ENCODE assay signal across 14 cellular contexts in genomic region chr10:110511734-110512449, GRCh38. TPM values are rescaled to one million over a fixed set of nuclear protein-coding genes. Genes with fewer than 3 reads are reported as not detected.
A peak's percentile ranks its signal among the peaks of the same experiment; 100 is the strongest.
DNase-seq lines count a peak whose midpoint lies in the region; ATAC-seq, FAIRE-seq and TF ChIP-seq lines count a peak whose summit lies in the region.
"Had no signal": no experiment of that assay in that cellular context is flagged by ENCODE, and none has a peak within 500 bp of the region (broad histone marks: within the 10 kb centered on the region; RNA-seq: fewer than 3 reads in every experiment).

No MANE protein-coding gene starts in this region.

- H4K20me1 ChIP-seq in endothelial cell of umbilical vein (replicated peaks; ENCODE audit: control insufficient read depth, extremely low read depth, insufficient read depth, low read length): no peaks in the 10 kb centered on the region

- no peaks in the 10 kb centered on the region for H3K9me3 Mint-ChIP-seq in activated naive CD4-positive, alpha-beta T cell treated with anti-CD3 and anti-CD28 coated beads for 36 hours
- H3K9me3 Mint-ChIP-seq in CD4-positive, alpha-beta memory T cell: no peaks in the 10 kb centered on the region

- CTCF ChIA-PET in activated naive CD4-positive, alpha-beta T cell treated with anti-CD3 and anti-CD28 coated beads for 36 hours (lab: Charles Lee): interaction anchor here (1.0 to 3.1 kb wide), 5 partner anchors 8 to 205 kb away, joined by 3 to 15 read pairs (median 13); no protein-coding TSS in a partner anchor
- CTCF ChIA-PET in endothelial cell of umbilical vein (lab: Charles Lee): interaction anchor here (1.0 to 3.8 kb wide), 10 partner anchors 9 to 201 kb away, joined by 3 to 31 read pairs (median 6); no protein-coding TSS in a partner anchor
- CTCF ChIA-PET in CD4-positive, alpha-beta memory T cell (lab: Charles Lee; ENCODE audit: partially characterized antibody): interaction anchor here (0.8 to 3.9 kb wide), 5 partner anchors 8 to 200 kb away, joined by 3 to 13 read pairs (median 3); no protein-coding TSS in a partner anchor

- H3K4me3 Mint-ChIP-seq in activated naive CD4-positive, alpha-beta T cell treated with anti-CD3 and anti-CD28 coated beads for 36 hours: no peak overlapping the region
- no peak overlapping the region for H3K4me3 Mint-ChIP-seq in T-helper 17 cell
- H3K4me3 Mint-ChIP-seq in CD4-positive, alpha-beta memory T cell: peak overlapping the region in 1 of 8 donors; percentile 17
- H3K4me3 Mint-ChIP-seq: activated T-cell treated with anti-CD3 and anti-CD28 coated beads, Interleukin-2, amount 50 U/mL, for 4 hours; mesothelial cell of epicardium had no signal

- dilution Hi-C loops in endothelial cell of umbilical vein (cut with MboI; ENCODE audit: extremely low pct_ligation_motif_present, low sequenced_read_pairs): no loop called here

- H3K4me3 ChIP-seq in endothelial cell of umbilical vein (replicated peaks in 1 of 3; ENCODE audit: insufficient read depth in 1 of 3, low read depth in 1 of 3, low read length in 3 of 3) (no peak overlapping the region), skeletal muscle satellite cell (ENCODE audit: low read length) (no peak overlapping the region)
- no peak overlapping the region for H3K4me3 ChIP-seq in CD4-positive, alpha-beta memory T cell (ENCODE audit: low read length in 2 of 2)
- H3K4me3 ChIP-seq: esophagus muscularis mucosa, pancreas had no signal

- TF ChIP-seq POLR2A in endothelial cell of umbilical vein (IDR thresholded peaks at IDR 0.05; ENCODE audit: low read depth, low read length): no peak

- DNase-seq in activated naive CD4-positive, alpha-beta T cell treated with anti-CD3 and anti-CD28 coated beads for 36 hours: no peak
- DNase-seq in activated naive CD4-positive, alpha-beta T cell treated with Interleukin-2 at 50 U/mL for 16 hours: no peak
- no peak for DNase-seq in T-helper 17 cell
- peak; percentile 85 for DNase-seq in endothelial cell of umbilical vein (ENCODE audit: low read depth, low spot score)
- no peak for DNase-seq in CD4-positive, alpha-beta memory T cell
- DNase-seq in NCI-H510A treated with DMSO at 0.1 percent for 48 hours (lab: John Stamatoyannopoulos, UW): no peak
- DNase-seq in SHP77 (lab: John Stamatoyannopoulos, UW): no peak
- DNase-seq: Kasumi-1, NCI-H2029 treated with DMSO at 0.1 percent for 48 hours, pancreas had no signal

- ATAC-seq in T-helper 17 cell: no peak

- H3K27me3 ChIP-seq in endothelial cell of umbilical vein (ENCODE audit: control insufficient read depth in 2 of 2, insufficient read depth in 2 of 2, low read length in 2 of 2) (no peaks in the 10 kb centered on the region), skeletal muscle satellite cell (ENCODE audit: control insufficient read depth, insufficient read depth, low read length) (no peaks in the 10 kb centered on the region)
- H3K27me3 ChIP-seq in CD4-positive, alpha-beta memory T cell (ENCODE audit: insufficient read depth, low read length): no peaks in the 10 kb centered on the region
- H3K27me3 ChIP-seq: esophagus muscularis mucosa, pancreas had no signal

- no peak for TF ChIP-seq CTCF in endothelial cell of umbilical vein (IDR thresholded peaks at IDR 0.05; ENCODE audit: extremely low read depth in 1 of 2, insufficient read depth in 1 of 2, low read depth in 1 of 2, low read length in 2 of 2)

- no peak overlapping the region for H2AFZ ChIP-seq in endothelial cell of umbilical vein (ENCODE audit: low read depth, low read length)

- H3K9me1 ChIP-seq in endothelial cell of umbilical vein (replicated peaks; ENCODE audit: control insufficient read depth, extremely low read depth, insufficient read depth, low read length): no peaks in the 10 kb centered on the region

- H3K36me3 Mint-ChIP-seq in activated naive CD4-positive, alpha-beta T cell treated with anti-CD3 and anti-CD28 coated beads for 36 hours (ENCODE audit: low read depth): peaks cover 78% of the 10 kb centered on the region
- H3K36me3 Mint-ChIP-seq in T-helper 17 cell (ENCODE audit: low read depth): peaks cover 7% of the 10 kb centered on the region
- H3K36me3 Mint-ChIP-seq in CD4-positive, alpha-beta memory T cell: peaks cover 69 to 70% of the 10 kb centered on the region in 2 donors

- BruUV-seq in endothelial cell of umbilical vein (replicated peaks; lab: Mats Ljungman, UMichigan): TSS peak; percentile 91

- H3K4me1 ChIP-seq in endothelial cell of umbilical vein (ENCODE audit: control insufficient read depth, extremely low read depth, insufficient read depth, low read length) (peaks cover 39% of the 10 kb centered on the region), skeletal muscle satellite cell (ENCODE audit: control insufficient read depth, insufficient read depth, low read length) (peaks cover 32% of the 10 kb centered on the region)
- peaks cover 1% of the 10 kb centered on the region for H3K4me1 ChIP-seq in CD4-positive, alpha-beta memory T cell (ENCODE audit: insufficient read depth, low read length)
- H3K4me1 ChIP-seq: pancreas had no signal

- H3K4me1 Mint-ChIP-seq in activated naive CD4-positive, alpha-beta T cell treated with anti-CD3 and anti-CD28 coated beads for 36 hours (ENCODE audit: low read depth): peaks cover 54% of the 10 kb centered on the region
- H3K4me1 Mint-ChIP-seq in T-helper 17 cell: peaks cover 24% of the 10 kb centered on the region
- peaks cover 4 to 29% (median 15%) of the 10 kb centered on the region in 4 donors for H3K4me1 Mint-ChIP-seq in CD4-positive, alpha-beta memory T cell

- POLR2A ChIA-PET in endothelial cell of umbilical vein (lab: Charles Lee): interaction anchor here (0.8 to 1.6 kb wide), 8 partner anchors 8 to 201 kb away, joined by 3 to 8 read pairs (median 4); no protein-coding TSS in a partner anchor
- POLR2A ChIA-PET in CD4-positive, alpha-beta memory T cell (lab: Charles Lee; ENCODE audit: partially characterized antibody): interaction anchor here (5.7 kb wide), 1 partner anchor 12 kb away, joined by 24 read pairs; no protein-coding TSS in a partner anchor

- H3K9me3 ChIP-seq in T-helper 17 cell (ENCODE audit: control insufficient read depth, low read length, poor library complexity, severe bottlenecking) (no peaks in the 10 kb centered on the region), endothelial cell of umbilical vein (replicated peaks; ENCODE audit: control insufficient read depth, insufficient read depth, low read length) (no peaks in the 10 kb centered on the region), skeletal muscle satellite cell (replicated peaks; ENCODE audit: low read length) (no peaks in the 10 kb centered on the region)
- H3K9me3 ChIP-seq in CD4-positive, alpha-beta memory T cell (ENCODE audit: control insufficient read depth in 1 of 2, low read length in 2 of 2): no peaks in the 10 kb centered on the region
- H3K9me3 ChIP-seq: esophagus muscularis mucosa, pancreas had no signal

- H3K4me2 ChIP-seq in endothelial cell of umbilical vein (ENCODE audit: insufficient read depth, low read length): peak overlapping the region; percentile 45
- peak overlapping the region; percentile 9 for H3K4me2 ChIP-seq in skeletal muscle satellite cell (ENCODE audit: low read length)

- H3K36me3 ChIP-seq in endothelial cell of umbilical vein (ENCODE audit: control insufficient read depth in 2 of 2, extremely low read depth in 1 of 2, insufficient read depth in 2 of 2, low read length in 2 of 2) (peaks cover 5 to 10% of the 10 kb centered on the region in 2 experiments), skeletal muscle satellite cell (ENCODE audit: insufficient read depth, low read length) (peaks cover 87% of the 10 kb centered on the region)
- peaks cover 51% of the 10 kb centered on the region for H3K36me3 ChIP-seq in CD4-positive, alpha-beta memory T cell (ENCODE audit: insufficient read depth, low read length)

- intact Hi-C loops in activated naive CD4-positive, alpha-beta T cell treated with anti-CD3 and anti-CD28 coated beads for 36 hours (cut with micrococcal nuclease): loop anchor here (1.0 kb wide), 3 partner anchors 8 to 24 kb away; no protein-coding TSS in a partner anchor
- intact Hi-C loops in endothelial cell of umbilical vein (cut with micrococcal nuclease): loop anchor here (1.0 kb wide), 2 partner anchors 8 to 13 kb away; no protein-coding TSS in a partner anchor
- intact Hi-C loops in CD4-positive, alpha-beta memory T cell (cut with micrococcal nuclease): loop anchor here (2.0 kb wide), 1 partner anchor 17 kb away; no protein-coding TSS in a partner anchor

- H3K27ac Mint-ChIP-seq in activated naive CD4-positive, alpha-beta T cell treated with anti-CD3 and anti-CD28 coated beads for 36 hours: peak overlapping the region; percentile 80
- H3K27ac Mint-ChIP-seq in T-helper 17 cell: peak overlapping the region; percentile 16
- no peak overlapping the region for H3K27ac Mint-ChIP-seq in CD4-positive, alpha-beta memory T cell
- H3K27ac Mint-ChIP-seq: mesothelial cell of epicardium had no signal

- H3K9ac ChIP-seq in endothelial cell of umbilical vein (replicated peaks; ENCODE audit: extremely low read depth, insufficient read depth, low read length) (peak overlapping the region; percentile 53), skeletal muscle satellite cell (ENCODE audit: low read depth, low read length) (no peak overlapping the region)

- peaks cover 45% of the 10 kb centered on the region for H3K79me2 ChIP-seq in endothelial cell of umbilical vein (ENCODE audit: control insufficient read depth, insufficient read depth, low read length)

- H3K27me3 Mint-ChIP-seq in activated naive CD4-positive, alpha-beta T cell treated with anti-CD3 and anti-CD28 coated beads for 36 hours (ENCODE audit: low read depth): no peaks in the 10 kb centered on the region
- no peaks in the 10 kb centered on the region for H3K27me3 Mint-ChIP-seq in T-helper 17 cell
- H3K27me3 Mint-ChIP-seq in CD4-positive, alpha-beta memory T cell: no peaks in the 10 kb centered on the region

- peak overlapping the region; percentile 94 for H3K27ac ChIP-seq in endothelial cell of umbilical vein (ENCODE audit: insufficient read depth, low read depth, low read length)
- H3K27ac ChIP-seq in CD4-positive, alpha-beta memory T cell (ENCODE audit: low read depth, low read length): no peak overlapping the region
- H3K27ac ChIP-seq: esophagus muscularis mucosa, pancreas had no signal

- FAIRE-seq in endothelial cell of umbilical vein (lab: Jason Lieb, UNC): peak; percentile 93
- FAIRE-seq: pancreas had no signal

RNA-seq across cellular contexts. Expression of gene DUSP5, which starts 14.2 kb away (rescaled TPM):
- 10 to 100 TPM; 51.0 to 53.5 TPM for total RNA-seq in activated naive CD4-positive, alpha-beta T cell treated with anti-CD3 and anti-CD28 coated beads for 36 hours
- total RNA-seq in T-helper 17 cell (100 to 1,000 TPM in 1 of 2 donors, 10 to 100 TPM in 1; 91.9 to 147 TPM), endothelial cell of umbilical vein (12.2 and 12.6 TPM in 2 replicates)
- polyA plus RNA-seq in endothelial cell of umbilical vein: 17.5 and 25.2 TPM in 2 replicates
- polyA plus RNA-seq in endothelial cell of umbilical vein (2011; cell fraction: cytosol; rRNA removed): 24.1 and 27.8 TPM in 2 replicates
- 49.2 and 70.2 TPM in 2 replicates for polyA plus RNA-seq in endothelial cell of umbilical vein (2011; cell fraction: nucleus; rRNA removed)
- polyA plus RNA-seq in endothelial cell of umbilical vein (2012): 16.4 and 20.9 TPM in 2 replicates
- polyA minus RNA-seq in endothelial cell of umbilical vein: 29.2 and 38.4 TPM in 2 replicates
- 32.1 TPM for polyA minus RNA-seq in endothelial cell of umbilical vein (2011; cell fraction: cytosol; rRNA and poly(A)+ RNA removed)
- polyA minus RNA-seq in endothelial cell of umbilical vein (2011; cell fraction: nucleus; rRNA and poly(A)+ RNA removed): 53.7 and 58.1 TPM in 2 replicates
- total RNA-seq in skeletal muscle satellite cell (2012; rRNA removed): 35.2 and 70.1 TPM in 2 replicates
- 1 to 10 TPM; 3.5 to 3.8 TPM for total RNA-seq in CD4-positive, alpha-beta memory T cell
- 10 to 100 TPM; 10.6 to 33.7 TPM for polyA plus RNA-seq in CD4-positive, alpha-beta memory T cell

RNA-seq across cellular contexts. Expression of gene SMC3, which starts 55.6 kb away (rescaled TPM):
- 10 to 100 TPM; 81.3 to 85.0 TPM for total RNA-seq in activated naive CD4-positive, alpha-beta T cell treated with anti-CD3 and anti-CD28 coated beads for 36 hours
- total RNA-seq in T-helper 17 cell (10 to 100 TPM; 31.6 to 35.9 TPM), endothelial cell of umbilical vein (44.2 and 45.0 TPM in 2 replicates)
- polyA plus RNA-seq in endothelial cell of umbilical vein: 3.1 and 5.5 TPM in 2 replicates
- 10.8 and 12.9 TPM in 2 replicates for polyA plus RNA-seq in endothelial cell of umbilical vein (2011; cell fraction: cytosol; rRNA removed)
- polyA plus RNA-seq in endothelial cell of umbilical vein (2011; cell fraction: nucleus; rRNA removed): 10.5 and 16.9 TPM in 2 replicates
- polyA plus RNA-seq in endothelial cell of umbilical vein (2012): 29.2 and 38.9 TPM in 2 replicates
- 8.4 and 8.5 TPM in 2 replicates for polyA minus RNA-seq in endothelial cell of umbilical vein
- 19.0 TPM for polyA minus RNA-seq in endothelial cell of umbilical vein (2011; cell fraction: cytosol; rRNA and poly(A)+ RNA removed)
- polyA minus RNA-seq in endothelial cell of umbilical vein (2011; cell fraction: nucleus; rRNA and poly(A)+ RNA removed): 5.5 and 8.2 TPM in 2 replicates
- total RNA-seq in skeletal muscle satellite cell (2012; rRNA removed): 13.5 and 16.7 TPM in 2 replicates
- total RNA-seq in CD4-positive, alpha-beta memory T cell: 10 to 100 TPM; 53.4 to 59.5 TPM
- 10 to 100 TPM; 43.8 to 96.1 TPM for polyA plus RNA-seq in CD4-positive, alpha-beta memory T cell

Comparison
In these comparisons a context has a peak if more than half of its experiments do, and no peak if none do; other contexts are left out.
1. H3K27ac Mint-ChIP-seq: peak in activated naive CD4-positive, alpha-beta T cell treated with anti-CD3 and anti-CD28 coated beads for 36 hours (single experiment) and T-helper 17 cell (single experiment); none in CD4-positive, alpha-beta memory T cell (0 of 7).